ENCODE assay signal across 13 cellular contexts in the genomic region with DNA sequence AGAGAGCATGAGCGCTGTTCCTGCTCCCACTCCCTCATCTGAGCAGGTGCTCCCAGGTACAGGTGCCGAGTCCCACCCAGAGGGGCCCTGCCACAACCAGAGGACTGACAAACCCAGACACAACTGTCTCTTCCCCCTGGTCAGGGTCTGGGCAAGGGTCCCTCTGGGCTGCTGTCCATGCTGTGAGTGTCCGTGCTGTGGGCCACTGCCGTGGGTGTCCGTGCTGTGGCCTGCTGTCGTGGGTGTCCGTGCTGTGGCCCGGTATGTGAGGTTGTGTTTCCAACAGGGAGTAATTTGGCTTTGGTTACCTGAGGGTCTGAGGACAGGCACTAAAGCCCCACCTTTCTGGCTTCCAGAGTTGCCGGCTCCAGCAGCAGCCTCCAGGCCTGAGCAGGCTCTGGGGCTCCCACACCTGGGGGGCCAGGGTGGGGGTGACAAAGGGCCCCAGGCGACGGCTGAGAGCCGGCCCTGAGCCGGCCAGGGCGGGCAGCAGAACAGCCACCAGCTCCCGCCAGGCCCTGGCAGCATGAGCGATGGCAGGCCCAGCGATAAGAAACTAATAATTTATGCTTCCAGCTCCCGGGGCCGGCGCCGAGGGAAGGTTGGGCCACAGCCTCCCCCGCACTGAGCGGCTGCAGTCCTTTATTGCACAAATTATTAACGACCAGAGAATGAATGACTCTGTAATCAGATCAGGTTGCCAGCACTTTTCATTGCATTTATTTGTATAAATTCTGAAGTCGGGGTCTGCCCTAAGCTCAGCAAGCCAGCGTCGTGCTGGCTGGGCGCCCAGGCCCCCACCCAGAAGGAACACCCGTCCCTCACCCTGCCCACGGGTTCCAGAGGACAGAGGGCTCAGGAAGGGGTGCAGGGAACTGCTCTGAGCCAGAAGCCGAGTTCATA. TPM values are rescaled to one million over a fixed set of nuclear protein-coding genes. Genes with fewer than 3 reads are reported as not detected.
DNase-seq lines count a peak whose midpoint lies in the region; ATAC-seq and TF ChIP-seq lines count a peak whose summit lies in the region.
"Had no signal": no experiment of that assay in that cellular context is flagged by ENCODE, and none has a peak within 500 bp of the region (broad histone marks: within the 10 kb centered on the region; RNA-seq: fewer than 3 reads in every experiment).

No MANE protein-coding gene starts in this region.

- peaks cover 38% of the 10 kb centered on the region for H3K27me3 Mint-ChIP-seq in activated naive CD8-positive, alpha-beta T cell treated with anti-CD3 and anti-CD28 coated beads for 36 hours
- peaks cover 35% of the 10 kb centered on the region for H3K27me3 Mint-ChIP-seq in activated naive CD8-positive, alpha-beta T cell treated with anti-CD3 and anti-CD28 coated beads, Interleukin-2, amount 50 U/mL, for 24 hours

- intact Hi-C loops in testis (cut with DNase I; ENCODE audit: low total_unique reads), result no loop called here
- intact Hi-C loops in thyroid gland (cut with DNase I), result no loop called here

- TF ChIP-seq POLR2A in testis (IDR thresholded peaks at IDR 0.05), result no peak
- no peak for TF ChIP-seq POLR2A in thyroid gland (IDR thresholded peaks at IDR 0.05)

- H3K4me3 Mint-ChIP-seq in activated naive CD8-positive, alpha-beta T cell treated with anti-CD3 and anti-CD28 coated beads for 36 hours, result no peak overlapping the region
- no peak overlapping the region for H3K4me3 Mint-ChIP-seq in activated naive CD8-positive, alpha-beta T cell treated with anti-CD3 and anti-CD28 coated beads, Interleukin-2, amount 50 U/mL, for 24 hours
- H3K4me3 Mint-ChIP-seq: activated B cell treated with CpG ODN at 0.5 μM for 24 hours; activated T-cell treated with anti-CD3 and anti-CD28 coated beads, Interleukin-2, amount 50 U/mL, for 24 hours had no signal

- no peaks in the 10 kb centered on the region for H3K9me3 Mint-ChIP-seq in activated naive CD8-positive, alpha-beta T cell treated with anti-CD3 and anti-CD28 coated beads for 36 hours
- H3K9me3 Mint-ChIP-seq in activated naive CD8-positive, alpha-beta T cell treated with anti-CD3 and anti-CD28 coated beads, Interleukin-2, amount 50 U/mL, for 24 hours, result no peaks in the 10 kb centered on the region
- H3K9me3 Mint-ChIP-seq: activated B cell treated with CpG ODN at 0.5 μM for 24 hours; activated T-cell treated with anti-CD3 and anti-CD28 coated beads, Interleukin-2, amount 50 U/mL, for 24 hours had no signal

- H3K4me1 Mint-ChIP-seq in activated naive CD8-positive, alpha-beta T cell treated with anti-CD3 and anti-CD28 coated beads for 36 hours, result peaks cover 5% of the 10 kb centered on the region
- peaks cover 7% of the 10 kb centered on the region for H3K4me1 Mint-ChIP-seq in activated naive CD8-positive, alpha-beta T cell treated with anti-CD3 and anti-CD28 coated beads, Interleukin-2, amount 50 U/mL, for 24 hours

- no peaks in the 10 kb centered on the region for H3K27me3 ChIP-seq in testis
- no peaks in the 10 kb centered on the region for H3K27me3 ChIP-seq in thyroid gland

- H3K4me3 ChIP-seq in SK-N-MC (peak overlapping the region; percentile 57), testis (no peak overlapping the region), thyroid gland (replicated peaks in 1 of 3) (no peak overlapping the region)

- no peaks in the 10 kb centered on the region for H3K36me3 Mint-ChIP-seq in activated naive CD8-positive, alpha-beta T cell treated with anti-CD3 and anti-CD28 coated beads for 36 hours
- no peaks in the 10 kb centered on the region for H3K36me3 Mint-ChIP-seq in activated naive CD8-positive, alpha-beta T cell treated with anti-CD3 and anti-CD28 coated beads, Interleukin-2, amount 50 U/mL, for 24 hours (ENCODE audit: low read depth)

- no peaks in the 10 kb centered on the region for H3K9me3 ChIP-seq in SK-N-MC (ENCODE audit: low read depth, low read length)
- H3K9me3 ChIP-seq in testis, result no peaks in the 10 kb centered on the region
- no peaks in the 10 kb centered on the region for H3K9me3 ChIP-seq in thyroid gland

- peak overlapping the region; percentile 53 for H3K9ac ChIP-seq in SK-N-MC (ENCODE audit: insufficient read length)

- ATAC-seq in activated naive CD8-positive, alpha-beta T cell treated with anti-CD3 and anti-CD28 coated beads, Interleukin-2, amount 50 U/mL, for 24 hours, result no peak
- no peak for ATAC-seq in esophagus mucosa

- H3K4me1 ChIP-seq in testis (peaks cover 23% of the 10 kb centered on the region), thyroid gland (peaks cover 6 to 19% of the 10 kb centered on the region in 2 donors)

- TF ChIP-seq CTCF in testis (IDR thresholded peaks at IDR 0.05) (no peak), thyroid gland (IDR thresholded peaks at IDR 0.05) (no peak)

- peak overlapping the region; percentile 86 for H3K27ac ChIP-seq in SK-N-MC
- H3K27ac ChIP-seq in testis, result no peak overlapping the region
- H3K27ac ChIP-seq in thyroid gland, result no peak overlapping the region

- peak; percentile 1 for DNase-seq in activated naive CD8-positive, alpha-beta T cell treated with anti-CD3 and anti-CD28 coated beads for 36 hours
- no peak for DNase-seq in activated naive CD8-positive, alpha-beta T cell treated with anti-CD3 and anti-CD28 coated beads, Interleukin-2, amount 50 U/mL, for 24 hours
- DNase-seq in SK-N-MC (ENCODE audit: low read depth, low spot score), result no peak
- DNase-seq in left kidney (ENCODE audit: low read depth, low spot score), result peak; percentile 96
- peak; percentile 61 for DNase-seq in testis
- no peak for DNase-seq in thyroid gland
- no peak for DNase-seq in stimulated activated CD4-positive, alpha-beta T cell treated with anti-CD3 and anti-CD28 coated beads, Interleukin-4, amount 100 ng/mL, for 24 hours
- DNase-seq: activated B cell treated with CpG ODN at 0.5 μM for 24 hours; activated T-cell treated with anti-CD3 and anti-CD28 coated beads, Interleukin-2, amount 50 U/mL, for 24 hours; NCI-H510A; SIG-M5; stimulated activated CD4-positive, alpha-beta T cell treated with anti-CD3 and anti-CD28 coated beads, Interleukin-1b, Interleukin-23, amount 100 ng/mL, for 48 hours had no signal

- no peaks in the 10 kb centered on the region; the same call in 1 of the 2 replicates for H3K36me3 ChIP-seq in SK-N-MC (ENCODE audit: insufficient read depth, low read length)
- no peaks in the 10 kb centered on the region for H3K36me3 ChIP-seq in testis (ENCODE audit: low read depth, missing control alignments)
- H3K36me3 ChIP-seq in thyroid gland, result no peaks in the 10 kb centered on the region

- H3K27ac Mint-ChIP-seq in activated naive CD8-positive, alpha-beta T cell treated with anti-CD3 and anti-CD28 coated beads for 36 hours, result no peak overlapping the region
- no peak overlapping the region for H3K27ac Mint-ChIP-seq in activated naive CD8-positive, alpha-beta T cell treated with anti-CD3 and anti-CD28 coated beads, Interleukin-2, amount 50 U/mL, for 24 hours
- H3K27ac Mint-ChIP-seq: activated B cell treated with CpG ODN at 0.5 μM for 24 hours; activated T-cell treated with anti-CD3 and anti-CD28 coated beads, Interleukin-2, amount 50 U/mL, for 24 hours had no signal

- 26 to 40% methylated on average over 25 to 30 of the region's 31 CpGs for WGBS in testis, 2 donors
- WGBS in thyroid gland, 2 donors, result 32 to 44% methylated on average over 6 to 16 of the region's 31 CpGs

RNA-seq across cellular contexts. Expression of gene SAMD11, which starts 7.3 kb away (rescaled TPM):
- total RNA-seq in activated naive CD8-positive, alpha-beta T cell treated with anti-CD3 and anti-CD28 coated beads for 36 hours, result not detected
- total RNA-seq in testis, result 10 to 100 TPM; 36.9 to 47.2 TPM
- 7.9 TPM for polyA plus RNA-seq in testis (ENCODE audit: insufficient read depth, low read depth, low replicate concordance)
- 10 to 100 TPM in 1 of 4 donors, 1 to 10 TPM in 3; 4.1 to 11.2 (median 6.3) TPM for total RNA-seq in thyroid gland
- 0.52 TPM for total RNA-seq in esophagus mucosa
- total RNA-seq: activated B cell treated with CpG ODN at 0.5 μM for 24 hours had no signal

RNA-seq across cellular contexts. Expression of gene NOC2L, which starts 42.6 kb away (rescaled TPM):
- 100 to 1,000 TPM; 176 to 185 TPM for total RNA-seq in activated naive CD8-positive, alpha-beta T cell treated with anti-CD3 and anti-CD28 coated beads for 36 hours
- total RNA-seq in testis (10 to 100 TPM; 82.5 to 94.0 TPM), thyroid gland (10 to 100 TPM; 31.9 to 39.8 (median 34.6) TPM), esophagus mucosa (68.1 TPM)
- polyA plus RNA-seq in testis (ENCODE audit: insufficient read depth, low read depth, low replicate concordance), result 78.3 TPM

RNA-seq across cellular contexts. Expression of gene KLHL17, which starts 44.0 kb away (rescaled TPM):
- 10 to 100 TPM; 19.5 to 22.5 TPM for total RNA-seq in activated naive CD8-positive, alpha-beta T cell treated with anti-CD3 and anti-CD28 coated beads for 36 hours
- total RNA-seq in testis (10 to 100 TPM; 34.9 to 36.4 TPM), thyroid gland (10 to 100 TPM in 2 of 4 donors, 1 to 10 TPM in 2; 3.4 to 10.9 (median 10.3) TPM), esophagus mucosa (5.8 TPM)
- 16.0 TPM for polyA plus RNA-seq in testis (ENCODE audit: insufficient read depth, low read depth, low replicate concordance)

RNA-seq across cellular contexts. Expression of gene PLEKHN1, which starts 49.9 kb away (rescaled TPM):
- 1 to 10 TPM in 1 of 2 experiments, under 1 TPM in 1; 0.85 to 1.3 TPM for total RNA-seq in activated naive CD8-positive, alpha-beta T cell treated with anti-CD3 and anti-CD28 coated beads for 36 hours
- total RNA-seq in testis (under 1 TPM; 0.47 to 0.56 TPM), thyroid gland (under 1 TPM in 2 of 4 donors, not detected in 2; 0.25 to 0.27 TPM), esophagus mucosa (26.4 TPM)
- polyA plus RNA-seq in testis (ENCODE audit: insufficient read depth, low read depth, low replicate concordance), result 0.21 TPM

Comparison
In these comparisons a context has a peak if more than half of its experiments do, and no peak if none do; other contexts are left out.
1. DNase-seq: peak in activated naive CD8-positive, alpha-beta T cell treated with anti-CD3 and anti-CD28 coated beads for 36 hours (single experiment), left kidney (single experiment) and testis (single experiment); none in activated naive CD8-positive, alpha-beta T cell treated with anti-CD3 and anti-CD28 coated beads, Interleukin-2, amount 50 U/mL, for 24 hours (single experiment), SK-N-MC (single experiment), thyroid gland (0 of 2) and stimulated activated CD4-positive, alpha-beta T cell treated with anti-CD3 and anti-CD28 coated beads, Interleukin-4, amount 100 ng/mL, for 24 hours (single experiment).